Comparison of ENCODE assay signal across 16 cellular contexts in genomic region chr7:158070222-158070920, GRCh38.
"Had no signal": no experiment of that assay in that cellular context is flagged by ENCODE, and none has a peak within 500 bp of the region (broad histone marks: within the 10 kb centered on the region; RNA-seq: fewer than 3 reads in every experiment).

No MANE protein-coding gene starts in this region.

- H3K4me1 Mint-ChIP-seq: endodermal cell; naive thymus-derived CD4-positive, alpha-beta T cell had no signal

- H3K36me3 ChIP-seq: right lobe of liver had no signal

- H3K27ac ChIP-seq: coronary artery, hepatocyte, parathyroid adenoma, psoas muscle, right lobe of liver, skin epidermis had no signal

- H3K4me1 ChIP-seq: parathyroid adenoma, psoas muscle, right lobe of liver had no signal

- H3K79me2 ChIP-seq: hepatocyte, parathyroid adenoma had no signal

- H3K4me3 Mint-ChIP-seq: endodermal cell; naive thymus-derived CD4-positive, alpha-beta T cell had no signal

- ATAC-seq: left colon; naive thymus-derived CD4-positive, alpha-beta T cell; psoas muscle; right lobe of liver had no signal

- H2AFZ ChIP-seq: hepatocyte, parathyroid adenoma had no signal

- DNase-seq: effector CD4-positive, alpha-beta T cell; endodermal cell; foreskin melanocyte; head of caudate nucleus; left colon; mesendoderm; naive thymus-derived CD4-positive, alpha-beta T cell; psoas muscle; stimulated activated CD4-positive, alpha-beta T cell treated with anti-CD3 and anti-CD28 coated beads, Interleukin-12 subunit alpha, Interleukin-12 subunit beta, amount 100 ng/mL, for 4 hours; stimulated activated naive CD4-positive, alpha-beta T cell; trophoblast cell had no signal

- H3K27ac Mint-ChIP-seq: endodermal cell had no signal

- H3K27me3 ChIP-seq: hepatocyte, right lobe of liver had no signal

- H3K9ac ChIP-seq: parathyroid adenoma had no signal

- H3K9me3 ChIP-seq: psoas muscle, right lobe of liver had no signal

- H3K4me2 ChIP-seq: hepatocyte had no signal

- H3K4me3 ChIP-seq: coronary artery, hepatocyte, psoas muscle, right lobe of liver, skin epidermis had no signal
